18 cellular contexts compared by ENCODE assay signal in the genomic region with DNA sequence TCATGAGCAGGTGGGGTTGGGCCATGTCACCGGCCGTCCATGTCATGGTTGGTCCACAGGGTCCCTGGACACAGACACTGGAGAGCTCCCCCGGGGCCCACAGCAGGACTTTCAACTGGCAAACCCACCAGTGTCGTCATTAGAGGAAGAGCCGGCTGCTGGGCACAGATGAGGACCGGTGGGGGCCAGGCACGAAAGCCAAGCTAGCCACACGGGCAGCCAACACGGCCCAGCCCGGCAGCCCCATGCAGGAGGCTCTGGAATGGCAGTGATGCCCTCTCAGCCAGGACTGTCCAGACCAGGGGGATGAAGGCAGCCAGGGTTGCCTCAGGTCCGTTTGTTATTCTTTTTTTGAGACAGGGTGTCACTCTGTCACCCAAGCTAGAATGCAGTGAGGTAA. TPM values are rescaled to one million over a fixed set of nuclear protein-coding genes. Genes with fewer than 3 reads are reported as not detected.
A peak's percentile ranks its signal among the peaks of the same experiment; 100 is the strongest.
DNase-seq lines count a peak whose midpoint lies in the region; ATAC-seq and TF ChIP-seq lines count a peak whose summit lies in the region.
"Had no signal": no experiment of that assay in that cellular context is flagged by ENCODE, and none has a peak within 500 bp of the region (broad histone marks: within the 10 kb centered on the region; RNA-seq: fewer than 3 reads in every experiment).

No MANE protein-coding gene starts in this region.

- no peak for DNase-seq in Panc1 (ENCODE audit: low read depth, low spot score)
- peak; percentile 42 for DNase-seq in osteoblast (ENCODE audit: insufficient read length, low spot score, missing footprints)
- no peak for DNase-seq in naive thymus-derived CD8-positive, alpha-beta T cell
- no peak for DNase-seq in medulla oblongata (ENCODE audit: extremely low spot score)
- no peak for DNase-seq in SW 1271 (lab: John Stamatoyannopoulos, UW)
- DNase-seq: ACHN; BE2C; CD4-positive, CD25-positive, alpha-beta regulatory T cell; CD8-positive, alpha-beta memory T cell; COR-L47; DMS53; DND-41 had no signal

- no peak overlapping the region for H2AFZ ChIP-seq in osteoblast (ENCODE audit: low read length)

- in situ Hi-C loops in Panc1 (cut with HindIII; ENCODE audit: low pct_unique_long_range_greater_than_20kb, low sequenced_read_pairs), result no loop called here

- H3K27ac ChIP-seq in Panc1 (ENCODE audit: low read length) (no peak overlapping the region), osteoblast (ENCODE audit: low read depth, low read length) (no peak overlapping the region)

- H3K36me3 Mint-ChIP-seq in naive thymus-derived CD8-positive, alpha-beta T cell, result no peaks in the 10 kb centered on the region
- H3K36me3 Mint-ChIP-seq: CD4-positive, CD25-positive, alpha-beta regulatory T cell; CD8-positive, alpha-beta memory T cell had no signal

- H3K27me3 ChIP-seq in Panc1 (ENCODE audit: control insufficient read depth, insufficient read depth, low read length) (no peaks in the 10 kb centered on the region), osteoblast (ENCODE audit: insufficient read depth, low read length) (peaks cover 49% of the 10 kb centered on the region)

- CTCF ChIA-PET in Panc1 (lab: Charles Lee), result interaction anchor here (0.5 to 0.6 kb wide), 2 partner anchors 15 to 27 kb away, joined by 3 read pairs; no protein-coding TSS in a partner anchor

- no peaks in the 10 kb centered on the region for H3K79me2 ChIP-seq in osteoblast (ENCODE audit: insufficient read depth, low read length)

- no peak overlapping the region for H3K4me3 Mint-ChIP-seq in naive thymus-derived CD8-positive, alpha-beta T cell
- H3K4me3 Mint-ChIP-seq: CD4-positive, CD25-positive, alpha-beta regulatory T cell; CD8-positive, alpha-beta memory T cell had no signal

- POLR2A ChIA-PET in Panc1 (lab: Charles Lee), result no interaction called here
- POLR2A ChIA-PET in naive thymus-derived CD8-positive, alpha-beta T cell (lab: Charles Lee), result no interaction called here

- H4K20me1 ChIP-seq in osteoblast (ENCODE audit: insufficient read depth, low read length), result no peaks in the 10 kb centered on the region

- H3K36me3 ChIP-seq in Panc1 (ENCODE audit: control insufficient read depth, insufficient read depth, low read length), result no peaks in the 10 kb centered on the region
- H3K36me3 ChIP-seq in osteoblast (ENCODE audit: insufficient read depth, low read length), result no peaks in the 10 kb centered on the region
- H3K36me3 ChIP-seq: BE2C, HAP-1 had no signal

- H3K9me3 ChIP-seq in Panc1 (ENCODE audit: control insufficient read depth, insufficient read depth, low read depth, low read length) (no peaks in the 10 kb centered on the region), osteoblast (ENCODE audit: low read depth, low read length) (no peaks in the 10 kb centered on the region)
- H3K9me3 ChIP-seq: BE2C, HAP-1 had no signal

- intact Hi-C loops in Panc1 (cut with micrococcal nuclease; ENCODE audit: unreplicated experiment), result no loop called here

- H3K4me1 Mint-ChIP-seq in naive thymus-derived CD8-positive, alpha-beta T cell, result peaks cover 0 to 8% (median 0%) of the 10 kb centered on the region in 4 donors
- H3K4me1 Mint-ChIP-seq: CD4-positive, CD25-positive, alpha-beta regulatory T cell; CD8-positive, alpha-beta memory T cell had no signal

- peaks cover 5% of the 10 kb centered on the region; the same call in 1 of the 2 replicates for H3K4me1 ChIP-seq in Panc1 (ENCODE audit: control insufficient read depth, insufficient read depth, low read length)
- no peaks in the 10 kb centered on the region for H3K4me1 ChIP-seq in osteoblast (ENCODE audit: insufficient read depth, low read length)
- H3K4me1 ChIP-seq: BE2C, HAP-1 had no signal

- TF ChIP-seq CTCF in Panc1 (IDR thresholded peaks at IDR 0.05), result no peak
- TF ChIP-seq CTCF in osteoblast (IDR thresholded peaks at IDR 0.05; ENCODE audit: extremely low read depth, low read depth, low read length), result no peak

- H3K4me3 ChIP-seq in Panc1 (ENCODE audit: low read depth in 2 of 2, low read length in 2 of 2) (no peak overlapping the region), osteoblast (ENCODE audit: insufficient read depth, low read length) (no peak overlapping the region)
- H3K4me3 ChIP-seq: GM12878, HAP-1 had no signal

- BruUV-seq in Panc1 (replicated peaks; lab: Mats Ljungman, UMichigan), result no TSS peak

- ATAC-seq in Panc1 (peak; percentile 51; the same call in 1 of the 2 replicates), SK-N-SH treated with all-trans-retinoic acid at 6 μM for 48 hours (peak; percentile 28), HG02759 (IDR thresholded peaks at IDR 0.05; ENCODE audit: unreplicated experiment) (no peak)
- no peak for ATAC-seq in naive thymus-derived CD8-positive, alpha-beta T cell
- ATAC-seq: GM12878 had no signal

- H3K27me3 Mint-ChIP-seq in naive thymus-derived CD8-positive, alpha-beta T cell, result peaks cover 10 to 56% (median 28%) of the 10 kb centered on the region in 5 donors

- H3K9me3 Mint-ChIP-seq in naive thymus-derived CD8-positive, alpha-beta T cell, result peaks cover 0 to 4% (median 0%) of the 10 kb centered on the region in 9 donors
- H3K9me3 Mint-ChIP-seq: CD4-positive, CD25-positive, alpha-beta regulatory T cell had no signal

- H3K4me2 ChIP-seq in osteoblast (ENCODE audit: insufficient read depth, low read length), result no peak overlapping the region

- H3K27ac Mint-ChIP-seq in naive thymus-derived CD8-positive, alpha-beta T cell, result no peak overlapping the region
- H3K27ac Mint-ChIP-seq: CD4-positive, CD25-positive, alpha-beta regulatory T cell; CD8-positive, alpha-beta memory T cell had no signal

TF ChIP-seq in SK-N-SH treated with all-trans-retinoic acid at 6 μM for 48 hours, 23 proteins besides CTCF, POLR2A, EP300 and RAD21:
- TF ChIP-seq RARB (CRISPR knock-in tag; IDR thresholded peaks at IDR 0.05) (no peak), ZFP3 (CRISPR knock-in tag; IDR thresholded peaks at IDR 0.05) (no peak), ZNF8 (CRISPR knock-in tag; IDR thresholded peaks at IDR 0.05) (no peak), GLIS3 (CRISPR knock-in tag; IDR thresholded peaks at IDR 0.05) (no peak), ESRRG (CRISPR knock-in tag; IDR thresholded peaks at IDR 0.05) (no peak), BACH2 (CRISPR knock-in tag; IDR thresholded peaks at IDR 0.05; ENCODE audit: borderline replicate concordance) (no peak)
- TF ChIP-seq, protein P1, sequence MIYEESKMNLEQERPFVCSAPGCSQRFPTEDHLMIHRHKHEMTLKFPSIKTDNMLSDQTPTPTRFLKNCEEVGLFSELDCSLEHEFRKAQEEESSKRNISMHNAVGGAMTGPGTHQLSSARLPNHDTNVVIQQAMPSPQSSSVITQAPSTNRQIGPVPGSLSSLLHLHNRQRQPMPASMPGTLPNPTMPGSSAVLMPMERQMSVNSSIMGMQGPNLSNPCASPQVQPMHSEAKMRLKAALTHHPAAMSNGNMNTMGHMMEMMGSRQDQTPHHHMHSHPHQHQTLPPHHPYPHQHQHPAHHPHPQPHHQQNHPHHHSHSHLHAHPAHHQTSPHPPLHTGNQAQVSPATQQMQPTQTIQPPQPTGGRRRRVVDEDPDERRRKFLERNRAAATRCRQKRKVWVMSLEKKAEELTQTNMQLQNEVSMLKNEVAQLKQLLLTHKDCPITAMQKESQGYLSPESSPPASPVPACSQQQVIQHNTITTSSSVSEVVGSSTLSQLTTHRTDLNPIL (CRISPR knock-in tag; IDR thresholded peaks at IDR 0.05; ENCODE audit: low read depth), result no peak

RNA-seq across cellular contexts. Expression of a gene that starts 21.1 kb away (rescaled TPM):
- not detected for total RNA-seq in Panc1 (2021; ENCODE audit: unreplicated experiment)
- polyA plus RNA-seq in Panc1 (2012; ENCODE audit: insufficient read length), result not detected
- not detected in 2 replicates for total RNA-seq in osteoblast
- total RNA-seq in naive thymus-derived CD8-positive, alpha-beta T cell, result not detected
- not detected for polyA plus RNA-seq in naive thymus-derived CD8-positive, alpha-beta T cell
- total RNA-seq: CD4-positive, CD25-positive, alpha-beta regulatory T cell; CD8-positive, alpha-beta memory T cell; GM12878; H1; HT-29 had no signal
- polyA plus RNA-seq: CD4-positive, CD25-positive, alpha-beta regulatory T cell; CD8-positive, alpha-beta memory T cell; GM12878; H1 had no signal

RNA-seq across cellular contexts. Expression of a gene that starts 51.6 kb away (rescaled TPM):
- total RNA-seq in Panc1 (2021; ENCODE audit: unreplicated experiment), result 24.1 TPM
- 23.0 TPM for polyA plus RNA-seq in Panc1 (2012; ENCODE audit: insufficient read length)
- 11.8 and 13.0 TPM in 2 replicates for total RNA-seq in osteoblast
- 10 to 100 TPM; 41.5 to 47.9 TPM for total RNA-seq in naive thymus-derived CD8-positive, alpha-beta T cell
- 10 to 100 TPM; 33.5 to 59.9 (median 56.0) TPM for polyA plus RNA-seq in naive thymus-derived CD8-positive, alpha-beta T cell

Comparison
In these comparisons a context has a peak if more than half of its experiments do, and no peak if none do; other contexts are left out.
1. ATAC-seq: peak in Panc1 (single experiment) and SK-N-SH treated with all-trans-retinoic acid at 6 μM for 48 hours (single experiment); none in naive thymus-derived CD8-positive, alpha-beta T cell (0 of 2) and HG02759 (single experiment).